Comparison of ENCODE assay signal across 18 cellular contexts in the genomic region with DNA sequence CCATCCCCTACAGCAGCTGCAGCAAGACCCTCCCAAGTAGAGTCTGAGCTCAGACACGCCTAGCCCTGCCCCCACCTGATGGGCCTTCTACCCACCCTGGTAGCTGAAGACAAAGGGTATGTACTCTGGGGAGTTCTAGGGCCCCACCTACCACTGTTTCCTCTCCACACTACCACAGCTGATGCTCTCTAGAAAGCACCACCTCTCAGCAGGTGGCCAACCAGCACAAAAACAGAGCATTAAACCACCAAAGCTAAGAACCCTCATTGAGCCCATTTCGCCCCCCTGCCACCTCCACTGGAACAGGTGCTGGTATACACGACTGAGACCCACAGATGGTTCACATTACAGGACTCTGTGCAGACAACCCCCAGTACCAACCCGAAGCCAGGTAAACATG.
DNase-seq lines count a peak whose midpoint lies in the region; ATAC-seq and TF ChIP-seq lines count a peak whose summit lies in the region.
"Had no signal": no experiment of that assay in that cellular context is flagged by ENCODE, and none has a peak within 500 bp of the region (broad histone marks: within the 10 kb centered on the region; RNA-seq: fewer than 3 reads in every experiment).

No MANE protein-coding gene starts in this region.

- ATAC-seq in CD8-positive, alpha-beta T cell = peak; percentile 71
- no peak for ATAC-seq in GM18870 (IDR thresholded peaks at IDR 0.05; ENCODE audit: unreplicated experiment)
- ATAC-seq: activated CD8-positive, alpha-beta T cell treated with anti-CD3 and anti-CD28 coated beads for 36 hours; left ventricle myocardium superior; SK-N-SH treated with all-trans-retinoic acid at 6 μM for 48 hours; WTC11 had no signal

- peak in 1 of 7 experiments; percentile 40 for DNase-seq in CD8-positive, alpha-beta T cell
- peak; percentile 86 for DNase-seq in Jurkat, Clone E6-1 (ENCODE audit: low read depth, low spot score)
- DNase-seq in NCI-H2107 treated with DMSO at 0.1 percent for 48 hours (lab: John Stamatoyannopoulos, UW; ENCODE audit: unreplicated experiment) = peak; percentile 99
- DNase-seq in esophagus squamous epithelium (lab: John Stamatoyannopoulos, UW) = no peak
- no peak for DNase-seq in HEK293T (ENCODE audit: extremely low spot score)
- DNase-seq in RKO (ENCODE audit: low spot score) = no peak
- DNase-seq: activated CD8-positive, alpha-beta T cell treated with anti-CD3 and anti-CD28 coated beads for 36 hours; amniotic stem cell; foreskin fibroblast; HCEC 1CT; immature natural killer cell; left ventricle myocardium superior; small intestine; transverse colon had no signal

- no peak for TF ChIP-seq POLR2A in esophagus squamous epithelium (IDR thresholded peaks at IDR 0.05)

- H3K9me3 Mint-ChIP-seq in CD8-positive, alpha-beta T cell = no peaks in the 10 kb centered on the region
- H3K9me3 Mint-ChIP-seq: activated CD8-positive, alpha-beta T cell treated with anti-CD3 and anti-CD28 coated beads for 36 hours had no signal

- intact Hi-C loops in CD8-positive, alpha-beta T cell (cut with DNase I, micrococcal nuclease) = no loop called here
- intact Hi-C loops in esophagus squamous epithelium (cut with DNase I) = no loop called here

- no peaks in the 10 kb centered on the region for H3K36me3 Mint-ChIP-seq in CD8-positive, alpha-beta T cell
- H3K36me3 Mint-ChIP-seq: immature natural killer cell had no signal

- 63 to 92% methylated on average over 3 of the region's 4 CpGs for WGBS in esophagus squamous epithelium, 2 donors

- H3K4me1 Mint-ChIP-seq in CD8-positive, alpha-beta T cell (ENCODE audit: low read depth) = peaks cover 15% of the 10 kb centered on the region
- H3K4me1 Mint-ChIP-seq: immature natural killer cell had no signal

- H3K27ac Mint-ChIP-seq in CD8-positive, alpha-beta T cell = peak overlapping the region; percentile 63
- H3K27ac Mint-ChIP-seq: activated CD8-positive, alpha-beta T cell treated with anti-CD3 and anti-CD28 coated beads for 36 hours; immature natural killer cell; stimulated activated naive CD8-positive, alpha-beta T cell treated with anti-CD3 and anti-CD28 coated beads, Interleukin-15, Interleukin-2, amounts not matched to agents 100 ng/mL and 50 ng/mL, for 24 hours; WTC11 had no signal

- no peaks in the 10 kb centered on the region for H3K9me3 ChIP-seq in CD8-positive, alpha-beta T cell (ENCODE audit: low read length)
- no peaks in the 10 kb centered on the region for H3K9me3 ChIP-seq in esophagus squamous epithelium
- H3K9me3 ChIP-seq: transverse colon had no signal

- H3K27me3 ChIP-seq in CD8-positive, alpha-beta T cell (ENCODE audit: insufficient read depth, low read length) = no peaks in the 10 kb centered on the region
- H3K27me3 ChIP-seq in esophagus squamous epithelium = no peaks in the 10 kb centered on the region
- H3K27me3 ChIP-seq: transverse colon had no signal

- no peaks in the 10 kb centered on the region for H3K36me3 ChIP-seq in CD8-positive, alpha-beta T cell (ENCODE audit: insufficient read depth, low read length)
- H3K36me3 ChIP-seq in esophagus squamous epithelium = no peaks in the 10 kb centered on the region
- H3K36me3 ChIP-seq: transverse colon had no signal

- no peak for TF ChIP-seq CTCF in CD8-positive, alpha-beta T cell (IDR thresholded peaks at IDR 0.05)
- no peak for TF ChIP-seq CTCF in esophagus squamous epithelium (IDR thresholded peaks at IDR 0.05)

- POLR2A ChIA-PET in CD8-positive, alpha-beta T cell (lab: Charles Lee) = no interaction called here
- POLR2A ChIA-PET in HEK293T (lab: Yijun Ruan, JAX) = no interaction called here

- H3K27ac ChIP-seq in CD8-positive, alpha-beta T cell (ENCODE audit: low read depth, low read length) = no peak overlapping the region
- H3K27ac ChIP-seq in esophagus squamous epithelium = peak overlapping the region; percentile 38 to 76 (median 76)
- H3K27ac ChIP-seq: transverse colon had no signal

- peaks cover 5% of the 10 kb centered on the region for H3K27me3 Mint-ChIP-seq in CD8-positive, alpha-beta T cell (ENCODE audit: low read depth)
- H3K27me3 Mint-ChIP-seq: activated CD8-positive, alpha-beta T cell treated with anti-CD3 and anti-CD28 coated beads for 36 hours had no signal

- H3K4me3 Mint-ChIP-seq in CD8-positive, alpha-beta T cell = no peak overlapping the region
- H3K4me3 Mint-ChIP-seq: activated CD8-positive, alpha-beta T cell treated with anti-CD3 and anti-CD28 coated beads for 36 hours; immature natural killer cell; stimulated activated naive CD8-positive, alpha-beta T cell treated with anti-CD3 and anti-CD28 coated beads, Interleukin-15, Interleukin-2, amounts not matched to agents 100 ng/mL and 50 ng/mL, for 24 hours; WTC11 had no signal

- H3K4me3 ChIP-seq in CD8-positive, alpha-beta T cell (ENCODE audit: low read depth, low read length) = no peak overlapping the region
- H3K4me3 ChIP-seq in Jurkat, Clone E6-1 (ENCODE audit: low read length) = no peak overlapping the region
- H3K4me3 ChIP-seq in esophagus squamous epithelium = no peak overlapping the region
- H3K4me3 ChIP-seq: transverse colon had no signal

- CTCF ChIA-PET in CD8-positive, alpha-beta T cell (lab: Charles Lee) = interaction anchor here (1.0 kb wide), 2 partner anchors 38 to 1108 kb away, joined by 3 read pairs; no protein-coding TSS in a partner anchor
- CTCF ChIA-PET in HEK293T (lab: Yijun Ruan, JAX) = no interaction called here

- H3K4me1 ChIP-seq in CD8-positive, alpha-beta T cell (ENCODE audit: insufficient read depth, low read length) = peaks cover 8% of the 10 kb centered on the region
- H3K4me1 ChIP-seq in esophagus squamous epithelium = peaks cover 0 to 53% (median 12%) of the 10 kb centered on the region in 3 donors

TF ChIP-seq in HEK293T, 16 proteins besides CTCF, POLR2A, EP300 and RAD21:
- no peak for TF ChIP-seq SP1 (IDR thresholded peaks at IDR 0.05)
- TF ChIP-seq HDGF (IDR thresholded peaks at IDR 0.05; ENCODE audit: borderline replicate concordance) = no peak
- no peak for TF ChIP-seq LEF1 (IDR thresholded peaks at IDR 0.05; ENCODE audit: borderline replicate concordance)
- no peak for TF ChIP-seq L3MBTL2 (conservative IDR thresholded peaks at IDR 0.05)
- TF ChIP-seq NFRKB (IDR thresholded peaks at IDR 0.05) = no peak
- TF ChIP-seq FOXA1 (IDR thresholded peaks at IDR 0.05) = no peak
- TF ChIP-seq ARNT (IDR thresholded peaks at IDR 0.05) = no peak
- no peak for TF ChIP-seq ELF4 (IDR thresholded peaks at IDR 0.05)
- TF ChIP-seq, protein P1, sequence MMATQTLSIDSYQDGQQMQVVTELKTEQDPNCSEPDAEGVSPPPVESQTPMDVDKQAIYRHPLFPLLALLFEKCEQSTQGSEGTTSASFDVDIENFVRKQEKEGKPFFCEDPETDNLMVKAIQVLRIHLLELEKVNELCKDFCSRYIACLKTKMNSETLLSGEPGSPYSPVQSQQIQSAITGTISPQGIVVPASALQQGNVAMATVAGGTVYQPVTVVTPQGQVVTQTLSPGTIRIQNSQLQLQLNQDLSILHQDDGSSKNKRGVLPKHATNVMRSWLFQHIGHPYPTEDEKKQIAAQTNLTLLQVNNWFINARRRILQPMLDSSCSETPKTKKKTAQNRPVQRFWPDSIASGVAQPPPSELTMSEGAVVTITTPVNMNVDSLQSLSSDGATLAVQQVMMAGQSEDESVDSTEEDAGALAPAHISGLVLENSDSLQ (IDR thresholded peaks at IDR 0.05) = no peak
- TF ChIP-seq FOXK2 (IDR thresholded peaks at IDR 0.05) = no peak
- no peak for TF ChIP-seq SUZ12 (IDR thresholded peaks at IDR 0.05)
- TF ChIP-seq FOXM1 (IDR thresholded peaks at IDR 0.05; ENCODE audit: borderline replicate concordance) = no peak
- no peak for TF ChIP-seq CTBP1 (IDR thresholded peaks at IDR 0.05; ENCODE audit: borderline replicate concordance)
- no peak for TF ChIP-seq TARDBP (IDR thresholded peaks at IDR 0.05)
- TF ChIP-seq BHLHE40 (IDR thresholded peaks at IDR 0.05; ENCODE audit: borderline replicate concordance) = no peak
- TF ChIP-seq ZNF384 (IDR thresholded peaks at IDR 0.05) = no peak
TF ChIP-seq in HEK293T: peak in this region for 0.

Comparison
In these comparisons a context has a peak if more than half of its experiments do, and no peak if none do; other contexts are left out.
1. DNase-seq: peak in Jurkat, Clone E6-1 (single experiment) and NCI-H2107 treated with DMSO at 0.1 percent for 48 hours (single experiment); none in esophagus squamous epithelium (single experiment), HEK293T (single experiment) and RKO (single experiment).